Comparison of ENCODE assay signal across 17 cellular contexts in genomic region chr1:210367561-210367960, GRCh38.
"Had no signal": no experiment of that assay in that cellular context is flagged by ENCODE, and none has a peak within 500 bp of the region (broad histone marks: within the 10 kb centered on the region; RNA-seq: fewer than 3 reads in every experiment).

No MANE protein-coding gene starts in this region.

- H3K9ac ChIP-seq: parathyroid adenoma had no signal

- H3K4me2 ChIP-seq: hepatocyte had no signal

- H3K27me3 Mint-ChIP-seq: activated CD8-positive, alpha-beta T cell treated with anti-CD3 and anti-CD28 coated beads for 36 hours; activated naive CD4-positive, alpha-beta T cell treated with anti-CD3 and anti-CD28 coated beads, Interleukin-2, amount 50 U/mL, for 24 hours; effector memory CD8-positive, alpha-beta T cell; stimulated activated naive B cell treated with anti-CD40 and anti-IgM and Interleukin-4, amounts not matched to agents 10 μg/mL and 1 μg/mL and 100 μg/mL, for 72 hours; T-cell had no signal

- H2AFZ ChIP-seq: hepatocyte, parathyroid adenoma had no signal

- H3K79me2 ChIP-seq: hepatocyte, parathyroid adenoma had no signal

- H3K9me3 ChIP-seq: spleen, tibial artery, vagina had no signal

- H3K4me3 Mint-ChIP-seq: activated CD4-positive, alpha-beta T cell treated with anti-CD3 and anti-CD28 coated beads, Interleukin-2, amount 10 ng/mL, durations not matched to agents 24 days and 14 days; activated CD8-positive, alpha-beta T cell treated with anti-CD3 and anti-CD28 coated beads for 36 hours; activated naive CD4-positive, alpha-beta T cell treated with anti-CD3 and anti-CD28 coated beads, Interleukin-2, amount 50 U/mL, for 24 hours; activated T-cell treated with anti-CD3 and anti-CD28 coated beads, Interleukin-2, amount 50 U/mL, for 4 hours; effector memory CD8-positive, alpha-beta T cell; naive thymus-derived CD8-positive, alpha-beta T cell; stimulated activated naive B cell treated with anti-CD40 and anti-IgM and Interleukin-4, amounts not matched to agents 10 μg/mL and 1 μg/mL and 100 μg/mL, for 72 hours; T-cell had no signal

- DNase-seq: activated CD4-positive, alpha-beta T cell treated with anti-CD3 and anti-CD28 coated beads, Interleukin-2, amount 10 ng/mL, durations not matched to agents 24 days and 14 days; activated CD4-positive, CD25-positive, alpha-beta regulatory T cell; activated CD8-positive, alpha-beta memory T cell treated with anti-CD3 and anti-CD28 coated beads, Interleukin-2, amount 50 U/mL, for 4 hours; activated CD8-positive, alpha-beta T cell treated with anti-CD3 and anti-CD28 coated beads for 36 hours; activated T-cell treated with anti-CD3 and anti-CD28 coated beads, Interleukin-2, amount 50 U/mL, for 4 hours; dermis blood vessel endothelial cell; effector memory CD8-positive, alpha-beta T cell; naive thymus-derived CD8-positive, alpha-beta T cell; spleen; stimulated activated naive B cell treated with anti-CD40 and anti-IgM and Interleukin-4, amounts not matched to agents 10 μg/mL and 1 μg/mL and 100 μg/mL, for 72 hours; T-cell; T-helper 9 cell; tibial artery had no signal

- H3K36me3 Mint-ChIP-seq: activated naive CD4-positive, alpha-beta T cell treated with anti-CD3 and anti-CD28 coated beads, Interleukin-2, amount 50 U/mL, for 24 hours; naive thymus-derived CD8-positive, alpha-beta T cell had no signal

- H3K27ac ChIP-seq: hepatocyte, parathyroid adenoma, spleen, tibial artery, vagina had no signal

- H3K4me1 Mint-ChIP-seq: activated CD4-positive, alpha-beta T cell treated with anti-CD3 and anti-CD28 coated beads, Interleukin-2, amount 10 ng/mL, durations not matched to agents 24 days and 14 days; activated naive CD4-positive, alpha-beta T cell treated with anti-CD3 and anti-CD28 coated beads, Interleukin-2, amount 50 U/mL, for 24 hours; naive thymus-derived CD8-positive, alpha-beta T cell; T-cell had no signal

- H3K9me3 Mint-ChIP-seq: activated CD4-positive, alpha-beta T cell treated with anti-CD3 and anti-CD28 coated beads, Interleukin-2, amount 10 ng/mL, durations not matched to agents 24 days and 14 days; activated CD8-positive, alpha-beta T cell treated with anti-CD3 and anti-CD28 coated beads for 36 hours; activated naive CD4-positive, alpha-beta T cell treated with anti-CD3 and anti-CD28 coated beads, Interleukin-2, amount 50 U/mL, for 24 hours; activated T-cell treated with anti-CD3 and anti-CD28 coated beads, Interleukin-2, amount 50 U/mL, for 4 hours; effector memory CD8-positive, alpha-beta T cell; naive thymus-derived CD8-positive, alpha-beta T cell; stimulated activated naive B cell treated with anti-CD40 and anti-IgM and Interleukin-4, amounts not matched to agents 10 μg/mL and 1 μg/mL and 100 μg/mL, for 72 hours; T-cell had no signal

- H3K4me3 ChIP-seq: hepatocyte, spleen, tibial artery, vagina had no signal

- H3K27ac Mint-ChIP-seq: activated CD4-positive, alpha-beta T cell treated with anti-CD3 and anti-CD28 coated beads, Interleukin-2, amount 10 ng/mL, durations not matched to agents 24 days and 14 days; activated CD8-positive, alpha-beta T cell treated with anti-CD3 and anti-CD28 coated beads for 36 hours; activated naive CD4-positive, alpha-beta T cell treated with anti-CD3 and anti-CD28 coated beads, Interleukin-2, amount 50 U/mL, for 24 hours; effector memory CD8-positive, alpha-beta T cell; stimulated activated naive B cell treated with anti-CD40 and anti-IgM and Interleukin-4, amounts not matched to agents 10 μg/mL and 1 μg/mL and 100 μg/mL, for 72 hours; T-cell had no signal

- H3K36me3 ChIP-seq: tibial artery, vagina had no signal

- ATAC-seq: activated CD8-positive, alpha-beta T cell treated with anti-CD3 and anti-CD28 coated beads for 36 hours; activated T-cell treated with anti-CD3 and anti-CD28 coated beads, Interleukin-2, amount 50 U/mL, for 4 hours; effector memory CD8-positive, alpha-beta T cell; naive thymus-derived CD8-positive, alpha-beta T cell; stimulated activated naive B cell treated with anti-CD40 and anti-IgM and Interleukin-4, amounts not matched to agents 10 μg/mL and 1 μg/mL and 100 μg/mL, for 72 hours; T-cell had no signal

- H3K4me1 ChIP-seq: parathyroid adenoma, spleen had no signal

- H3K27me3 ChIP-seq: hepatocyte, spleen, tibial artery, vagina had no signal
